ENCODE assay signal across 8 cellular contexts in genomic region chr20:2172305-2173175, GRCh38.
DNase-seq lines count a peak whose midpoint lies in the region; ATAC-seq, FAIRE-seq and TF ChIP-seq lines count a peak whose summit lies in the region.

No MANE protein-coding gene starts in this region.

- TF ChIP-seq POLR2A in A549 (IDR thresholded peaks at IDR 0.05; ENCODE audit: low read length) = no peak
- TF ChIP-seq POLR2A in GM12892 (IDR thresholded peaks at IDR 0.05; ENCODE audit: low read depth, low read length) = no peak
- TF ChIP-seq POLR2A in HepG2 (IDR thresholded peaks at IDR 0.05; ENCODE audit: insufficient read depth in 1 of 2, low read depth in 2 of 2, low read length in 2 of 2) = no peak

- no peaks in the 10 kb centered on the region for H3K36me3 ChIP-seq in HepG2 (replicated peaks in 1 of 2; ENCODE audit: control insufficient read depth in 1 of 2, insufficient read depth in 2 of 2, low read length in 2 of 2)

- CTCF ChIA-PET in A549 (lab: Yijun Ruan, JAX) (interaction anchor here (0.6 to 7.3 kb wide), 99 partner anchors 10 to 665 kb away, joined by 3 to 187 read pairs (median 6); partner anchors contain the start of gene STK35), HepG2 (lab: Yijun Ruan, JAX; ENCODE audit: low intra/inter-chr PET ratio, low total read pairs) (interaction anchor here (1.3 to 2.8 kb wide), 6 partner anchors 166 to 408 kb away, joined by 4 to 109 read pairs (median 10); no protein-coding TSS in a partner anchor)
- CTCF ChIA-PET in activated CD4-positive, alpha-beta T cell treated with anti-CD3 and anti-CD28 coated beads for 36 hours (lab: Charles Lee) = interaction anchor here (0.6 to 4.5 kb wide), 30 partner anchors 9 to 934 kb away, joined by 3 to 61 read pairs (median 4); no protein-coding TSS in a partner anchor

- no peak overlapping the region for H3K27ac ChIP-seq in A549
- no peak overlapping the region for H3K27ac ChIP-seq in HepG2 (ENCODE audit: extremely low read length, insufficient read depth, low read length)

- DNase-seq in A549 (ENCODE audit: low read depth in 1 of 2, low spot score in 1 of 2) = peak; percentile 59 to 88
- peak; percentile 57 for DNase-seq in GM12892 (ENCODE audit: insufficient read length)
- DNase-seq in NCI-H2171 (lab: John Stamatoyannopoulos, UW) = peak; percentile 51
- peak; percentile 82 for DNase-seq in activated CD4-positive, alpha-beta T cell treated with anti-CD3 and anti-CD28 coated beads for 36 hours
- DNase-seq in cerebellum (ENCODE audit: low spot score) = peak; percentile 79
- peak; percentile 55 for DNase-seq in HepG2 (ENCODE audit: low spot score)
- DNase-seq in stimulated activated CD4-positive, alpha-beta T cell treated with anti-CD3 and anti-CD28 coated beads, Interleukin-4, amount 100 ng/mL, for 48 hours (ENCODE audit: low read depth in 2 of 2) = peak; percentile 36 to 59
- no peak for DNase-seq in GOT3 (lab: John Stamatoyannopoulos, UW)

- H3K9ac ChIP-seq in HepG2 (ENCODE audit: insufficient read depth, low read depth, low read length) = no peak overlapping the region

- intact Hi-C loops in activated CD4-positive, alpha-beta T cell treated with anti-CD3 and anti-CD28 coated beads for 36 hours (cut with DNase I, micrococcal nuclease) = loop anchor here (1.0 to 10.0 kb wide), 6 partner anchors 70 to 398 kb away; no protein-coding TSS in a partner anchor
- intact Hi-C loops in HepG2 (cut with micrococcal nuclease; ENCODE audit: unreplicated experiment) = loop anchor here (1.0 kb wide), 1 partner anchor 207 kb away; no protein-coding TSS in a partner anchor

- H3K4me3 Mint-ChIP-seq in activated CD4-positive, alpha-beta T cell treated with anti-CD3 and anti-CD28 coated beads for 36 hours = peak overlapping the region; percentile 2

- BruUV-seq in HepG2 (replicated peaks; lab: Mats Ljungman, UMichigan) = no TSS peak

- no peaks in the 10 kb centered on the region for H3K79me2 ChIP-seq in HepG2 (ENCODE audit: insufficient read depth, low read length)

- POLR2A ChIA-PET in A549 (lab: Yijun Ruan, JAX) (interaction anchor here (1.8 kb wide), 1 partner anchor 70 kb away, joined by 9 read pairs; no protein-coding TSS in a partner anchor), HepG2 (lab: Yijun Ruan, JAX) (interaction anchor here (0.8 kb wide), 1 partner anchor 395 kb away, joined by 3 read pairs; no protein-coding TSS in a partner anchor)
- POLR2A ChIA-PET in activated CD4-positive, alpha-beta T cell treated with anti-CD3 and anti-CD28 coated beads for 36 hours (lab: Charles Lee) = interaction anchor here (0.6 kb wide), 2 partner anchors 10 to 50 kb away, joined by 3 to 4 read pairs; no protein-coding TSS in a partner anchor

- peaks cover 2 to 22% of the 10 kb centered on the region in 2 experiments; a peak in 4 of 5 replicates for H3K27me3 ChIP-seq in HepG2 (ENCODE audit: control insufficient read depth in 1 of 2, insufficient read depth in 2 of 2, low read length in 2 of 2)

- peaks cover 2% of the 10 kb centered on the region for H3K4me1 Mint-ChIP-seq in activated CD4-positive, alpha-beta T cell treated with anti-CD3 and anti-CD28 coated beads for 36 hours

- in situ Hi-C loops in HepG2 (cut with HindIII; ENCODE audit: extremely low pct_ligation_motif_present, low pct_unique_long_range_greater_than_20kb) = loop anchor here (5.0 to 10.0 kb wide), 3 partner anchors 165 to 408 kb away; no protein-coding TSS in a partner anchor

- TF ChIP-seq RAD21 in A549 (conservative IDR thresholded peaks at IDR 0.05 in 1 of 2, IDR thresholded peaks at IDR 0.05 in 1 of 2) (peak; percentile 97), HepG2 (CRISPR knock-in tag; IDR thresholded peaks at IDR 0.05) (peak; percentile 98)

- H3K27ac Mint-ChIP-seq in activated CD4-positive, alpha-beta T cell treated with anti-CD3 and anti-CD28 coated beads for 36 hours = no peak overlapping the region

- WGBS in A549 (ENCODE audit: missing lambda C conversion rate) = 10% methylated on average over 17 of the region's 17 CpGs
- WGBS in HepG2 (ENCODE audit: low lambda C conversion rate) = 10% methylated on average over 17 of the region's 17 CpGs

- ATAC-seq in A549 = peak; percentile 86 to 89
- peak; percentile 72 for ATAC-seq in activated CD4-positive, alpha-beta T cell treated with anti-CD3 and anti-CD28 coated beads for 36 hours
- ATAC-seq in HepG2 = peak; percentile 84

- no peak overlapping the region for H2AFZ ChIP-seq in HepG2 (ENCODE audit: low read length)

- FAIRE-seq in A549 (lab: Jason Lieb, UNC) (peak; percentile 32), GM12892 (lab: Jason Lieb, UNC) (peak; percentile 84), HepG2 (lab: Jason Lieb, UNC) (peak; percentile 92)

- H3K4me2 ChIP-seq in A549 (peak overlapping the region; percentile 70), HepG2 (ENCODE audit: low read depth, low read length) (peak overlapping the region; percentile 48; the same call in 1 of the 2 replicates)

- TF ChIP-seq EP300 in A549 (IDR thresholded peaks at IDR 0.05) = no peak
- no peak for TF ChIP-seq EP300 in HepG2 (IDR thresholded peaks at IDR 0.05; ENCODE audit: low read depth in 2 of 2, low read length in 2 of 2)
- TF ChIP-seq EP300 in HepG2 (CRISPR knock-in tag; IDR thresholded peaks at IDR 0.05; ENCODE audit: borderline replicate concordance) = no peak

- peak; percentile 97 for TF ChIP-seq CTCF in A549 (IDR thresholded peaks at IDR 0.05)
- TF ChIP-seq CTCF in HepG2 (CRISPR knock-in tag; IDR thresholded peaks at IDR 0.05) = peak; percentile 99

- H3K4me3 ChIP-seq in A549 = no peak overlapping the region; the same call in 2 of the 3 replicates
- no peak overlapping the region for H3K4me3 ChIP-seq in HepG2 (replicated peaks in 1 of 3; ENCODE audit: insufficient read depth in 1 of 3, low read depth in 2 of 3, low read length in 3 of 3)

- no peaks in the 10 kb centered on the region for H3K36me3 Mint-ChIP-seq in activated CD4-positive, alpha-beta T cell treated with anti-CD3 and anti-CD28 coated beads for 36 hours (ENCODE audit: low read depth)

- no peaks in the 10 kb centered on the region for H3K9me3 Mint-ChIP-seq in activated CD4-positive, alpha-beta T cell treated with anti-CD3 and anti-CD28 coated beads for 36 hours (ENCODE audit: low read depth)

- H3K9me3 ChIP-seq in A549 = no peaks in the 10 kb centered on the region
- H3K9me3 ChIP-seq in HepG2 (ENCODE audit: low read length) = no peaks in the 10 kb centered on the region

- peaks cover 11% of the 10 kb centered on the region for H3K27me3 Mint-ChIP-seq in activated CD4-positive, alpha-beta T cell treated with anti-CD3 and anti-CD28 coated beads for 36 hours

- H3K4me1 ChIP-seq in A549 = no peaks in the 10 kb centered on the region
- no peaks in the 10 kb centered on the region for H3K4me1 ChIP-seq in HepG2 (ENCODE audit: insufficient read depth, low read length)

- no peaks in the 10 kb centered on the region for H4K20me1 ChIP-seq in HepG2 (ENCODE audit: insufficient read depth, low read length)

TF ChIP-seq in A549, 52 proteins besides CTCF, POLR2A, EP300 and RAD21 (continues in another document):
- TF ChIP-seq ZC3H11A (IDR thresholded peaks at IDR 0.05) (peak; percentile 99), E2F6 (IDR thresholded peaks at IDR 0.05; ENCODE audit: borderline replicate concordance, low read depth) (no peak)

TF ChIP-seq in HepG2, 621 proteins besides CTCF, POLR2A, EP300 and RAD21 (continues in another document):
- TF ChIP-seq ZNF704 (CRISPR knock-in tag; IDR thresholded peaks at IDR 0.05; ENCODE audit: borderline replicate concordance) = no peak
- TF ChIP-seq WIZ (CRISPR knock-in tag; IDR thresholded peaks at IDR 0.05) = no peak
- no peak for TF ChIP-seq ZBTB49 (CRISPR knock-in tag; IDR thresholded peaks at IDR 0.05; ENCODE audit: borderline replicate concordance)
- TF ChIP-seq HNRNPH1 (optimal IDR thresholded peaks at IDR 0.05; ENCODE audit: low read depth, low read length) = peak; percentile 53
- TF ChIP-seq ZBTB7B (CRISPR knock-in tag; IDR thresholded peaks at IDR 0.05) = no peak

Comparison
In these comparisons a context has a peak if more than half of its experiments do, and no peak if none do; other contexts are left out.
1. Of the 38 proteins assayed by ChIP-seq in both HepG2 and A549: peak only in HepG2: ESRRA and FOSL2; only in A549: MAX; in both: CTCF, RAD21 and SMC3; in neither: 31; mixed calls (peak in some experiments, not most) for 1.